ENCODE assay signal across 39 cellular contexts in the genomic region with DNA sequence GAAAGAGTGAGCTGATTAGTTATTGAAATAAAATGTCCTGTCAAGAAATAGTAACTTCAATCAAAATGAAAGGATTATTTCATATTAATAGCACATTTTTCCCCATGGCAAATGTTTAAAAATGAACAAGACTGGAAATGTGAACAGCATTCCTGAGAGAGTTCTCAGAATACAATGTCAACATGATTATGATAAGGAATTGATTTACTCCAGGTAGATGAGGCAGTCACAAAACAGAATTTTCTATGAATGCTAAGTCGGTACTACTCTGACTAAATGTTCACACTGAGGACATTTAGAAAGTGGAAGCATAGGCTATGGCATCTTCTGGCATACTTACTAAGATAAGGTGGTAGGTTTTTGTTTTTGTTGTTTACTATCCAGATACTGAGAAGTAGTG.
"Had no signal": no experiment of that assay in that cellular context is flagged by ENCODE, and none has a peak within 500 bp of the region (broad histone marks: within the 10 kb centered on the region; RNA-seq: fewer than 3 reads in every experiment).

No MANE protein-coding gene starts in this region.

- H3K4me3 ChIP-seq: adrenal gland, ascending aorta, cardiac muscle cell had no signal

- H3K4me1 ChIP-seq: adrenal gland, ascending aorta had no signal

- H3K4me1 Mint-ChIP-seq: activated T-helper 17 cell treated with anti-CD3 and anti-CD28 coated beads, Interleukin-2, amount 50 U/mL, for 72 hours; brain had no signal

- H3K36me3 ChIP-seq: adrenal gland, ascending aorta, cardiac muscle cell had no signal

- H3K27ac Mint-ChIP-seq: activated B cell treated with CpG ODN at 0.5 μM for 24 hours; activated CD4-positive, alpha-beta memory T cell treated with anti-CD3 and anti-CD28 coated beads for 36 hours; activated CD4-positive, alpha-beta T cell treated with anti-CD3 and anti-CD28 coated beads, Interleukin-2, amount 10 ng/mL, durations not matched to agents 24 days and 14 days; activated CD8-positive, alpha-beta T cell treated with anti-CD3 and anti-CD28 coated beads for 36 hours; activated naive CD4-positive, alpha-beta T cell treated with anti-CD3 and anti-CD28 coated beads for 36 hours; activated naive CD4-positive, alpha-beta T cell treated with anti-CD3 and anti-CD28 coated beads, Interleukin-2, amount 50 U/mL, for 72 hours; activated naive CD8-positive, alpha-beta T cell treated with anti-CD3 and anti-CD28 coated beads for 36 hours; activated T-cell treated with anti-CD3 and anti-CD28 coated beads, Interleukin-2, amount 50 U/mL, for 72 hours; activated T-helper 1 cell treated with anti-CD3 and anti-CD28 coated beads, Interleukin-12 subunit alpha, Interleukin-12 subunit beta, Interleukin-2, Interleukin-4 antibody, amounts not matched to agents 30 ng/mL and 10 ng/mL and 1 ng/mL, durations not matched to agents 14 hours and 24 hours and 36 hours; activated T-helper 17 cell treated with anti-CD3 and anti-CD28 coated beads, Interleukin-2, amount 50 U/mL, for 72 hours; brain; T-helper 1 cell treated with Interleukin-12 subunit alpha and Interleukin-12 subunit beta and Interleukin-4 antibody, amounts not matched to agents 30 μg/mL and 1 μg/mL, for 36 hours; T-helper 2 cell treated with Interferon-gamma antibody and Interleukin-4, amounts not matched to agents 5 μg/mL and 100 μg/mL, for 36 hours had no signal

- FAIRE-seq: bronchial epithelial cell, TTC549 had no signal

- DNase-seq: activated B cell treated with CpG ODN at 0.5 μM for 24 hours; activated CD4-positive, alpha-beta memory T cell treated with anti-CD3 and anti-CD28 coated beads for 36 hours; activated CD4-positive, alpha-beta T cell treated with anti-CD3 and anti-CD28 coated beads for 4 hours; activated CD4-positive, alpha-beta T cell treated with anti-CD3 and anti-CD28 coated beads, Interleukin-2, amount 10 ng/mL, durations not matched to agents 24 days and 14 days; activated CD4-positive, alpha-beta T cell treated with anti-CD3 and anti-CD28 coated beads, Interleukin-2, amount 50 U/mL, for 1 hour; activated CD4-positive, alpha-beta T cell treated with anti-CD3 and anti-CD28 coated beads, Interleukin-2, amount 50 U/mL, for 4 hours; activated CD4-positive, CD25-positive, alpha-beta regulatory T cell treated with anti-CD3 and anti-CD28 coated beads, Interleukin-2, amount 50 U/mL, for 72 hours; activated CD8-positive, alpha-beta memory T cell treated with anti-CD3 and anti-CD28 coated beads, Interleukin-2, amount 50 U/mL, for 4 hours; activated CD8-positive, alpha-beta T cell treated with anti-CD3 and anti-CD28 coated beads for 36 hours; activated effector memory CD4-positive, alpha-beta T cell treated with anti-CD3 and anti-CD28 coated beads, Interleukin-2, amount 50 U/mL, for 16 hours; activated gamma-delta T cell treated with Interleukin-2 at 50 U/mL for 16 hours; activated naive CD4-positive, alpha-beta T cell; activated naive CD4-positive, alpha-beta T cell treated with anti-CD3 and anti-CD28 coated beads for 36 hours; activated naive CD4-positive, alpha-beta T cell treated with anti-CD3 and anti-CD28 coated beads, Interleukin-2, amount 50 U/mL, for 16 hours; activated naive CD8-positive, alpha-beta T cell treated with anti-CD3 and anti-CD28 coated beads for 36 hours; activated T-cell treated with anti-CD3 and anti-CD28 coated beads for 4 hours; activated T-cell treated with anti-CD3 and anti-CD28 coated beads, Interleukin-2, amount 50 U/mL, for 1 hour; activated T-cell treated with anti-CD3 and anti-CD28 coated beads, Interleukin-2, amount 50 U/mL, for 4 hours; activated T-cell treated with anti-CD3 and anti-CD28 coated beads, Interleukin-2, amount 50 U/mL, for 72 hours; adrenal gland; amygdala; anterior cingulate cortex; caudate nucleus; cerebellar nuclear complex; T-helper 1 cell; T-helper 2 cell; T-helper 9 cell had no signal

- H3K36me3 Mint-ChIP-seq: activated CD4-positive, alpha-beta memory T cell treated with anti-CD3 and anti-CD28 coated beads for 36 hours; activated naive CD4-positive, alpha-beta T cell treated with anti-CD3 and anti-CD28 coated beads, Interleukin-2, amount 50 U/mL, for 72 hours; activated naive CD8-positive, alpha-beta T cell treated with anti-CD3 and anti-CD28 coated beads for 36 hours; brain had no signal

- H3K4me3 Mint-ChIP-seq: activated B cell treated with CpG ODN at 0.5 μM for 24 hours; activated CD4-positive, alpha-beta memory T cell treated with anti-CD3 and anti-CD28 coated beads for 36 hours; activated CD4-positive, alpha-beta T cell treated with anti-CD3 and anti-CD28 coated beads, Interleukin-2, amount 10 ng/mL, durations not matched to agents 24 days and 14 days; activated CD8-positive, alpha-beta T cell treated with anti-CD3 and anti-CD28 coated beads for 36 hours; activated naive CD4-positive, alpha-beta T cell treated with anti-CD3 and anti-CD28 coated beads for 36 hours; activated naive CD8-positive, alpha-beta T cell treated with anti-CD3 and anti-CD28 coated beads for 36 hours; activated T-cell treated with anti-CD3 and anti-CD28 coated beads, Interleukin-2, amount 50 U/mL, for 4 hours; activated T-cell treated with anti-CD3 and anti-CD28 coated beads, Interleukin-2, amount 50 U/mL, for 72 hours; activated T-helper 1 cell treated with anti-CD3 and anti-CD28 coated beads, Interleukin-12 subunit alpha, Interleukin-12 subunit beta, Interleukin-2, Interleukin-4 antibody, amounts not matched to agents 30 ng/mL and 10 ng/mL and 1 ng/mL, durations not matched to agents 14 hours and 24 hours and 36 hours; activated T-helper 17 cell treated with anti-CD3 and anti-CD28 coated beads, Interleukin-2, amount 50 U/mL, for 72 hours; brain; central memory CD8-positive, alpha-beta T cell; T-helper 1 cell treated with Interleukin-12 subunit alpha and Interleukin-12 subunit beta and Interleukin-4 antibody, amounts not matched to agents 30 μg/mL and 1 μg/mL, for 36 hours; T-helper 2 cell treated with Interferon-gamma antibody and Interleukin-4, amounts not matched to agents 5 μg/mL and 100 μg/mL, for 36 hours had no signal

- ATAC-seq: activated CD8-positive, alpha-beta T cell treated with anti-CD3 and anti-CD28 coated beads for 36 hours; activated naive CD4-positive, alpha-beta T cell treated with anti-CD3 and anti-CD28 coated beads, Interleukin-2, amount 50 U/mL, for 72 hours; activated T-cell treated with anti-CD3 and anti-CD28 coated beads, Interleukin-2, amount 50 U/mL, for 4 hours; activated T-cell treated with anti-CD3 and anti-CD28 coated beads, Interleukin-2, amount 50 U/mL, for 72 hours; activated T-helper 17 cell treated with anti-CD3 and anti-CD28 coated beads, Interleukin-2, amount 50 U/mL, for 72 hours had no signal

- H3K9me3 Mint-ChIP-seq: activated B cell treated with CpG ODN at 0.5 μM for 24 hours; activated CD4-positive, alpha-beta memory T cell treated with anti-CD3 and anti-CD28 coated beads for 36 hours; activated CD8-positive, alpha-beta T cell treated with anti-CD3 and anti-CD28 coated beads for 36 hours; activated naive CD4-positive, alpha-beta T cell treated with anti-CD3 and anti-CD28 coated beads for 36 hours; activated naive CD4-positive, alpha-beta T cell treated with anti-CD3 and anti-CD28 coated beads, Interleukin-2, amount 50 U/mL, for 72 hours; activated naive CD8-positive, alpha-beta T cell treated with anti-CD3 and anti-CD28 coated beads for 36 hours; activated T-cell treated with anti-CD3 and anti-CD28 coated beads, Interleukin-2, amount 50 U/mL, for 4 hours; activated T-cell treated with anti-CD3 and anti-CD28 coated beads, Interleukin-2, amount 50 U/mL, for 72 hours; activated T-helper 1 cell treated with anti-CD3 and anti-CD28 coated beads, Interleukin-12 subunit alpha, Interleukin-12 subunit beta, Interleukin-2, Interleukin-4 antibody, amounts not matched to agents 30 ng/mL and 10 ng/mL and 1 ng/mL, durations not matched to agents 14 hours and 24 hours and 36 hours; activated T-helper 17 cell treated with anti-CD3 and anti-CD28 coated beads, Interleukin-2, amount 50 U/mL, for 72 hours; central memory CD8-positive, alpha-beta T cell; T-helper 1 cell treated with Interleukin-12 subunit alpha and Interleukin-12 subunit beta and Interleukin-4 antibody, amounts not matched to agents 30 μg/mL and 1 μg/mL, for 36 hours; T-helper 2 cell treated with Interferon-gamma antibody and Interleukin-4, amounts not matched to agents 5 μg/mL and 100 μg/mL, for 36 hours had no signal

- H3K27me3 Mint-ChIP-seq: activated B cell treated with CpG ODN at 0.5 μM for 24 hours; activated CD4-positive, alpha-beta memory T cell treated with anti-CD3 and anti-CD28 coated beads for 36 hours; activated CD4-positive, alpha-beta T cell treated with anti-CD3 and anti-CD28 coated beads, Interleukin-2, amount 10 ng/mL, durations not matched to agents 24 days and 14 days; activated CD8-positive, alpha-beta T cell treated with anti-CD3 and anti-CD28 coated beads for 36 hours; activated naive CD8-positive, alpha-beta T cell treated with anti-CD3 and anti-CD28 coated beads for 36 hours; activated T-helper 17 cell treated with anti-CD3 and anti-CD28 coated beads, Interleukin-2, amount 50 U/mL, for 72 hours; brain; central memory CD8-positive, alpha-beta T cell had no signal

- H3K27ac ChIP-seq: adrenal gland, ascending aorta, cardiac muscle cell, VCaP had no signal

- H3K27me3 ChIP-seq: adrenal gland, ascending aorta, cardiac muscle cell had no signal

- H3K9me3 ChIP-seq: adrenal gland, ascending aorta had no signal
